In genomic region chr18:37254256-37254880, GRCh38 we compare ENCODE assay signal across 8 cellular contexts.
A peak's percentile ranks its signal among the peaks of the same experiment; 100 is the strongest.
DNase-seq lines count a peak whose midpoint lies in the region; ATAC-seq and TF ChIP-seq lines count a peak whose summit lies in the region.

No MANE protein-coding gene starts in this region.

- H3K27me3 Mint-ChIP-seq in T-helper 2 cell treated with Interferon-gamma antibody and Interleukin-4, amounts not matched to agents 5 μg/mL and 100 μg/mL, for 36 hours (ENCODE audit: low read depth) = peaks cover 42% of the 10 kb centered on the region

- H3K36me3 Mint-ChIP-seq in T-helper 2 cell treated with Interferon-gamma antibody and Interleukin-4, amounts not matched to agents 5 μg/mL and 100 μg/mL, for 36 hours (ENCODE audit: low read depth) = no peaks in the 10 kb centered on the region

- H3K4me1 ChIP-seq in right lobe of liver (peaks cover 0 to 4% (median 0%) of the 10 kb centered on the region in 4 donors), thyroid gland (peaks cover 0 to 10% of the 10 kb centered on the region in 2 donors)

- no peak overlapping the region for H3K27ac Mint-ChIP-seq in T-helper 2 cell treated with Interferon-gamma antibody and Interleukin-4, amounts not matched to agents 5 μg/mL and 100 μg/mL, for 36 hours

- no peaks in the 10 kb centered on the region for H3K9me3 Mint-ChIP-seq in T-helper 2 cell treated with Interferon-gamma antibody and Interleukin-4, amounts not matched to agents 5 μg/mL and 100 μg/mL, for 36 hours

- no peak overlapping the region for H3K27ac ChIP-seq in right lobe of liver
- no peak overlapping the region for H3K27ac ChIP-seq in thyroid gland

- TF ChIP-seq CTCF in astrocyte of the cerebellum (IDR thresholded peaks at IDR 0.05; ENCODE audit: low read depth, low read length, missing control alignments) (no peak), right lobe of liver (IDR thresholded peaks at IDR 0.05) (no peak), thyroid gland (IDR thresholded peaks at IDR 0.05) (no peak)

- intact Hi-C loops in right lobe of liver (cut with DNase I) (no loop called here), thyroid gland (cut with DNase I) (no loop called here)

- in situ Hi-C loops in astrocyte of the cerebellum (cut with HindIII; ENCODE audit: low sequenced_read_pairs) = no loop called here

- DNase-seq in T-helper 2 cell treated with Interferon-gamma antibody and Interleukin-4, amounts not matched to agents 5 μg/mL and 100 μg/mL, for 36 hours (ENCODE audit: low spot score) = no peak
- DNase-seq in T-helper 2 cell = no peak
- no peak for DNase-seq in astrocyte of the cerebellum (ENCODE audit: low read depth)
- peak in 1 of 3 donors; percentile 48 for DNase-seq in right lobe of liver
- peak; percentile 45 to 57 for DNase-seq in thyroid gland
- no peak for DNase-seq in effector CD4-positive, alpha-beta T cell

- 11% methylated on average over 3 of the region's 49 CpGs for WGBS in right lobe of liver (ENCODE audit: insufficient coverage, low coverage, low lambda C conversion rate, missing lambda C conversion rate)
- WGBS in thyroid gland, 2 donors = 39 to 69% methylated on average over 7 to 10 of the region's 49 CpGs

- peak in 2 of 4 donors; percentile 8 to 14 for ATAC-seq in right lobe of liver
- no peak for ATAC-seq in GM21360 (IDR thresholded peaks at IDR 0.05; ENCODE audit: unreplicated experiment)
- no peak for ATAC-seq in HG03108 (IDR thresholded peaks at IDR 0.05; ENCODE audit: unreplicated experiment)

- H3K4me3 ChIP-seq in astrocyte of the cerebellum (ENCODE audit: low read depth, low read length) (peak overlapping the region; percentile 36), right lobe of liver (peak overlapping the region; percentile 18 to 39 (median 31)), thyroid gland (replicated peaks in 1 of 3) (peak overlapping the region in 1 of 3 donors; percentile 34)

- H3K4me1 Mint-ChIP-seq in T-helper 2 cell treated with Interferon-gamma antibody and Interleukin-4, amounts not matched to agents 5 μg/mL and 100 μg/mL, for 36 hours (ENCODE audit: low read depth) = no peaks in the 10 kb centered on the region

- no peaks in the 10 kb centered on the region for H3K36me3 ChIP-seq in right lobe of liver
- no peaks in the 10 kb centered on the region for H3K36me3 ChIP-seq in thyroid gland

- no peaks in the 10 kb centered on the region for H3K9me3 ChIP-seq in right lobe of liver
- no peaks in the 10 kb centered on the region for H3K9me3 ChIP-seq in thyroid gland

- peak overlapping the region; percentile 40 for H3K4me3 Mint-ChIP-seq in T-helper 2 cell treated with Interferon-gamma antibody and Interleukin-4, amounts not matched to agents 5 μg/mL and 100 μg/mL, for 36 hours

- no peak for TF ChIP-seq POLR2A in right lobe of liver (IDR thresholded peaks at IDR 0.05)
- no peak for TF ChIP-seq POLR2A in thyroid gland (IDR thresholded peaks at IDR 0.05)

- peaks cover 0 to 5% of the 10 kb centered on the region in 2 donors for H3K27me3 ChIP-seq in right lobe of liver
- H3K27me3 ChIP-seq in thyroid gland = no peaks in the 10 kb centered on the region

Comparison
In these comparisons a context has a peak if more than half of its experiments do, and no peak if none do; other contexts are left out.
1. DNase-seq: peak in thyroid gland (2 of 2); none in T-helper 2 cell treated with Interferon-gamma antibody and Interleukin-4, amounts not matched to agents 5 μg/mL and 100 μg/mL, for 36 hours (single experiment), T-helper 2 cell (0 of 5), astrocyte of the cerebellum (single experiment) and effector CD4-positive, alpha-beta T cell (single experiment).